ENCODE assay signal across 7 cellular contexts in genomic region chr18:36066731-36067117, GRCh38. TPM values are rescaled to one million over a fixed set of nuclear protein-coding genes. Genes with fewer than 3 reads are reported as not detected.
DNase-seq lines count a peak whose midpoint lies in the region; ATAC-seq, FAIRE-seq and TF ChIP-seq lines count a peak whose summit lies in the region.

No MANE protein-coding gene starts in this region.

- H4K91ac ChIP-seq in trophoblast cell (ENCODE audit: low read depth, low read length) = no peak overlapping the region

- H2AK5ac ChIP-seq in trophoblast cell (ENCODE audit: low read length) = no peak overlapping the region

- peak overlapping the region; percentile 93 for H4K12ac ChIP-seq in trophoblast cell (ENCODE audit: low read depth, low read length)

- H4K8ac ChIP-seq in trophoblast cell (ENCODE audit: low read depth, low read length) = peak overlapping the region; percentile 95

- ATAC-seq in HG02852 (IDR thresholded peaks at IDR 0.05; ENCODE audit: unreplicated experiment) = peak; percentile 5

- FAIRE-seq in GM18507 (lab: Jason Lieb, UNC) = peak; percentile 62

- no peaks in the 10 kb centered on the region for H3K27me3 ChIP-seq in trophoblast cell (ENCODE audit: insufficient read depth, low read length)

- H3K4ac ChIP-seq in trophoblast cell (ENCODE audit: low read depth, low read length) = peak overlapping the region; percentile 6

- no peaks in the 10 kb centered on the region for H3K4me1 ChIP-seq in trophoblast cell (ENCODE audit: control insufficient read depth in 1 of 2, insufficient read depth in 2 of 2, low read length in 2 of 2)

- H2BK120ac ChIP-seq in trophoblast cell (ENCODE audit: insufficient read depth, low read length, poor library complexity) = peak overlapping the region; percentile 85

- H2BK5ac ChIP-seq in trophoblast cell (ENCODE audit: low read depth, low read length, poor library complexity) = peak overlapping the region; percentile 78

- peak overlapping the region; percentile 52; the same call in 1 of the 2 replicates for H3K27ac ChIP-seq in SK-N-MC
- peak overlapping the region; percentile 75 for H3K27ac ChIP-seq in trophoblast cell (ENCODE audit: low read depth, low read length)

- H3K9me3 ChIP-seq in SK-N-MC (ENCODE audit: low read depth, low read length) (no peaks in the 10 kb centered on the region), trophoblast cell (ENCODE audit: insufficient read depth, low read depth, low read length) (no peaks in the 10 kb centered on the region)

- no peak for DNase-seq in GM18507 (ENCODE audit: extremely low spot score, insufficient read length, low read depth)
- no peak for DNase-seq in SK-N-MC (ENCODE audit: low read depth, low spot score)
- DNase-seq in fibroblast of mammary gland (ENCODE audit: low read depth) = peak; percentile 19
- peak in 1 of 2 donors; percentile 25 for DNase-seq in trophoblast cell
- no peak for DNase-seq in cerebellar cortex (ENCODE audit: low spot score)
- no peak for DNase-seq in activated CD4-positive, alpha-beta T cell treated with anti-CD3 and anti-CD28 coated beads, Interleukin-2, amount 50 U/mL, for 1 hour

- H3K36me3 ChIP-seq in SK-N-MC (ENCODE audit: insufficient read depth, low read length) (peaks cover 23% of the 10 kb centered on the region), trophoblast cell (ENCODE audit: control insufficient read depth in 1 of 2, insufficient read depth in 2 of 2, low read length in 2 of 2) (peaks cover 4 to 5% of the 10 kb centered on the region in 2 experiments)

- H3K18ac ChIP-seq in trophoblast cell (ENCODE audit: low read length) = peak overlapping the region; percentile 90

- peak overlapping the region; percentile 73 for H3K4me2 ChIP-seq in trophoblast cell (ENCODE audit: low read length)

- peak overlapping the region; percentile 95 for H3K9ac ChIP-seq in SK-N-MC (ENCODE audit: insufficient read length)
- peak overlapping the region; percentile 73 for H3K9ac ChIP-seq in trophoblast cell (ENCODE audit: low read length)

- peaks cover 5% of the 10 kb centered on the region for H3K79me1 ChIP-seq in trophoblast cell (ENCODE audit: low read length)

- peaks cover 20% of the 10 kb centered on the region for H3K79me2 ChIP-seq in trophoblast cell (ENCODE audit: control insufficient read depth, insufficient read depth, low read length, poor library complexity)

- H3K23ac ChIP-seq in trophoblast cell (ENCODE audit: low read length) = no peak overlapping the region

- H2AFZ ChIP-seq in trophoblast cell (ENCODE audit: insufficient read depth, low read length, poor library complexity) = peak overlapping the region; percentile 93

- no peak overlapping the region for H2BK12ac ChIP-seq in trophoblast cell (ENCODE audit: low read length)

- H3K14ac ChIP-seq in trophoblast cell (ENCODE audit: low read length) = peak overlapping the region; percentile 97

- no peak for TF ChIP-seq CTCF in fibroblast of mammary gland (conservative IDR thresholded peaks at IDR 0.05; ENCODE audit: control insufficient read depth, insufficient read depth, low read depth, low read length)

- WGBS in trophoblast cell (ENCODE audit: extremely low coverage, insufficient coverage, insufficient read length) = no CpG with 5 or more reads among the region's 6 CpGs

- peak overlapping the region; percentile 93 for H3K4me3 ChIP-seq in SK-N-MC
- H3K4me3 ChIP-seq in fibroblast of mammary gland (ENCODE audit: control insufficient read depth, low read depth, low read length) = peak overlapping the region; percentile 81
- H3K4me3 ChIP-seq in trophoblast cell (ENCODE audit: low read depth, low read length) = peak overlapping the region; percentile 93

RNA-seq across cellular contexts. Expression of gene RPRD1A, which starts 0.6 kb away (rescaled TPM):
- polyA plus RNA-seq in trophoblast cell (2013) = 33.6 and 36.5 TPM in 2 replicates
